Comparison of ENCODE assay signal across 8 cellular contexts in the genomic region with DNA sequence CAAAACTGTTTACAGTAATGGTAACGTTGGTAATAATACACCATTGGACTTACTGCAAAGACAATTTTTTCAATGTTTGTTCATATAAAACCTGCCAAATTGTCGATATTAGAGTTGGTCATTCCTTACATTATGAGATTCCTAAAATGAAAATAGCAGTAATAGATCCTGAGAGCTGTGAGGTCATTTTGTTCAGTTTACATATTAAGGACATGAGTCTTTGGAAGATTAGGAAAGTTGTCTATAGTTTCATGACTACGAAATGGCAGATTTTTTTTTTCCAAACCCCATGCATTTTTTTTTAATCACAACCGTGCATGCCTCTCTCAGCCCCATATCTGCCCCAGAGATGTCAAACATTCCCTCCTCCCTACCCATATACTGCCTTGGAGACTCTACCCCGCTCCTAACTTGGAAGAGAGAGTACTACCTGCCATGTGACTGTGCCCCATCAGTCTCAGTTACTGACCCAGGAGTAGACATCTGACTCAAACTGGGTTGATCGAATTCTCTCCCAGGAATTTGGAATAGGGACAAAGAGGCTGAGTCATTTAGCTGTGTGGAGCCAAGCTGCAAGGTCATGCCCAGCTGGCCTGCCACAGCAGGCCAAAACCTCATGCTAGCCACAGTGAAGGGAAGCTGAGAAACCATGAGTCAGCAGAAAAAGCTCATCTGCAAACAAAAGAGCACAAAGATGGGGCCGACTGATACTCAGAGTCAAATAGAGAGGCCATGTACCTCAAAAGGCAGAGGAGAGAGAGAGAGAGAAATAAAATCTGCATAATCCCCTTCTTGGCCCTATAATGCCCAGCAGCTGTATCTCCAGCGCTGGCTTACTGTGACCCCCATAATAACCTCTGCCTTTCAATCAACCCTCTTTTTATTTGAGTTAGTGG. TPM values are rescaled to one million over a fixed set of nuclear protein-coding genes. Genes with fewer than 3 reads are reported as not detected.
A peak's percentile ranks its signal among the peaks of the same experiment; 100 is the strongest.
DNase-seq lines count a peak whose midpoint lies in the region; ATAC-seq, FAIRE-seq and TF ChIP-seq lines count a peak whose summit lies in the region.

No MANE protein-coding gene starts in this region.

- WGBS in esophagus squamous epithelium, 2 donors: 32 to 35% methylated on average over 7 to 8 of the region's 8 CpGs

- H3K36me3 Mint-ChIP-seq in activated naive CD4-positive, alpha-beta T cell treated with anti-CD3 and anti-CD28 coated beads, Interleukin-2, amount 10 ng/mL, durations not matched to agents 7 days and 5 days: no peaks in the 10 kb centered on the region

- peaks cover 18% of the 10 kb centered on the region for H3K4me1 Mint-ChIP-seq in activated naive CD4-positive, alpha-beta T cell treated with anti-CD3 and anti-CD28 coated beads, Interleukin-2, amount 10 ng/mL, durations not matched to agents 7 days and 5 days

- H3K4me1 ChIP-seq in esophagus squamous epithelium: peaks cover 11 to 49% (median 25%) of the 10 kb centered on the region in 3 donors

- no peak overlapping the region for H3K27ac Mint-ChIP-seq in activated naive CD4-positive, alpha-beta T cell treated with anti-CD3 and anti-CD28 coated beads, Interleukin-2, amount 10 ng/mL, durations not matched to agents 7 days and 5 days

- H3K36me3 ChIP-seq in esophagus squamous epithelium: no peaks in the 10 kb centered on the region

- H3K9me3 ChIP-seq in esophagus squamous epithelium: no peaks in the 10 kb centered on the region

- H3K27me3 ChIP-seq in esophagus squamous epithelium: no peaks in the 10 kb centered on the region

- DNase-seq in GM18507 (ENCODE audit: extremely low spot score, insufficient read length, low read depth) (no peak), SKM-1 (lab: John Stamatoyannopoulos, UW; ENCODE audit: unreplicated experiment) (peak; percentile 42), esophagus squamous epithelium (lab: John Stamatoyannopoulos, UW) (peak; percentile 12), myocyte (ENCODE audit: low read depth) (peak; percentile 99), NCI-H524 (lab: John Stamatoyannopoulos, UW) (no peak)
- no peak for DNase-seq in activated naive CD4-positive, alpha-beta T cell treated with anti-CD3 and anti-CD28 coated beads, Interleukin-2, amount 10 ng/mL, durations not matched to agents 7 days and 5 days

- no peak for TF ChIP-seq POLR2A in esophagus squamous epithelium (IDR thresholded peaks at IDR 0.05)

- CTCF ChIA-PET in activated naive CD4-positive, alpha-beta T cell treated with anti-CD3 and anti-CD28 coated beads, Interleukin-2, amount 10 ng/mL, durations not matched to agents 7 days and 5 days (lab: Charles Lee): interaction anchor here (1.2 kb wide), 1 partner anchor 110 kb away, joined by 3 read pairs; no protein-coding TSS in a partner anchor

- FAIRE-seq in GM18507 (lab: Jason Lieb, UNC): peak; percentile 73

- TF ChIP-seq CTCF in esophagus squamous epithelium (IDR thresholded peaks at IDR 0.05): no peak

- intact Hi-C loops in esophagus squamous epithelium (cut with DNase I): no loop called here

- no peak overlapping the region for H3K4me3 ChIP-seq in esophagus squamous epithelium

- ATAC-seq in HG03354 (IDR thresholded peaks at IDR 0.05; ENCODE audit: poor library complexity, severe bottlenecking, unreplicated experiment) (peak; percentile 42), HG03039 (IDR thresholded peaks at IDR 0.05; ENCODE audit: unreplicated experiment) (no peak)

- peaks cover 2% of the 10 kb centered on the region for H3K9me3 Mint-ChIP-seq in activated naive CD4-positive, alpha-beta T cell treated with anti-CD3 and anti-CD28 coated beads, Interleukin-2, amount 10 ng/mL, durations not matched to agents 7 days and 5 days

- no peak overlapping the region for H3K4me3 Mint-ChIP-seq in activated naive CD4-positive, alpha-beta T cell treated with anti-CD3 and anti-CD28 coated beads, Interleukin-2, amount 10 ng/mL, durations not matched to agents 7 days and 5 days

- peak overlapping the region in 3 of 4 donors; percentile 12 to 42 (median 38) for H3K27ac ChIP-seq in esophagus squamous epithelium

- H3K27me3 Mint-ChIP-seq in activated naive CD4-positive, alpha-beta T cell treated with anti-CD3 and anti-CD28 coated beads, Interleukin-2, amount 10 ng/mL, durations not matched to agents 7 days and 5 days: no peaks in the 10 kb centered on the region

RNA-seq across cellular contexts. Expression of a gene that starts 21.0 kb away (rescaled TPM):
- total RNA-seq in esophagus squamous epithelium: 10 to 100 TPM; 13.8 to 36.7 (median 25.4) TPM
- 23.7 and 31.0 TPM in 2 replicates for total RNA-seq in myocyte
- polyA plus RNA-seq in myocyte (2012): 51.2 TPM

Comparison
In these comparisons a context has a peak if more than half of its experiments do, and no peak if none do; other contexts are left out.
1. DNase-seq: peak in SKM-1 (single experiment), esophagus squamous epithelium (single experiment) and myocyte (single experiment); none in GM18507 (single experiment), NCI-H524 (0 of 2) and activated naive CD4-positive, alpha-beta T cell treated with anti-CD3 and anti-CD28 coated beads, Interleukin-2, amount 10 ng/mL, durations not matched to agents 7 days and 5 days (single experiment).